ENCODE assay signal across 18 cellular contexts in genomic region chr16:52741386-52741785, GRCh38.
"Had no signal": no experiment of that assay in that cellular context is flagged by ENCODE, and none has a peak within 500 bp of the region (broad histone marks: within the 10 kb centered on the region; RNA-seq: fewer than 3 reads in every experiment).

No MANE protein-coding gene starts in this region.

- H3K9me3 ChIP-seq: gastroesophageal sphincter, psoas muscle, right lobe of liver, transverse colon had no signal

- H3K27ac ChIP-seq: gastroesophageal sphincter, psoas muscle, transverse colon had no signal

- H3K4me1 ChIP-seq: gastroesophageal sphincter, psoas muscle, transverse colon had no signal

- H3K27me3 ChIP-seq: right lobe of liver, transverse colon had no signal

- H3K27me3 Mint-ChIP-seq: activated B cell treated with CpG ODN at 0.5 μM for 24 hours had no signal

- H3K27ac Mint-ChIP-seq: activated B cell treated with CpG ODN at 0.5 μM for 24 hours; activated naive CD8-positive, alpha-beta T cell treated with anti-CD3 and anti-CD28 coated beads, Interleukin-2, amount 50 U/mL, for 24 hours; nephron had no signal

- H3K4me3 Mint-ChIP-seq: activated B cell treated with CpG ODN at 0.5 μM for 24 hours; activated naive CD8-positive, alpha-beta T cell treated with anti-CD3 and anti-CD28 coated beads, Interleukin-2, amount 50 U/mL, for 24 hours; nephron had no signal

- ATAC-seq: activated naive CD8-positive, alpha-beta T cell treated with anti-CD3 and anti-CD28 coated beads, Interleukin-2, amount 50 U/mL, for 24 hours; gastroesophageal sphincter; psoas muscle; right lobe of liver; stimulated activated naive CD8-positive, alpha-beta T cell treated with anti-CD3 and anti-CD28 coated beads, Interleukin-15, Interleukin-2, amounts not matched to agents 100 U/mL and 50 U/mL, for 24 hours had no signal

- H3K4me1 Mint-ChIP-seq: activated B cell treated with CpG ODN at 0.5 μM for 24 hours; activated naive CD8-positive, alpha-beta T cell treated with anti-CD3 and anti-CD28 coated beads, Interleukin-2, amount 50 U/mL, for 24 hours; nephron had no signal

- H3K9me3 Mint-ChIP-seq: activated naive CD8-positive, alpha-beta T cell treated with anti-CD3 and anti-CD28 coated beads, Interleukin-2, amount 50 U/mL, for 24 hours; nephron had no signal

- DNase-seq: activated B cell treated with CpG ODN at 0.5 μM for 24 hours; activated CD4-positive, alpha-beta T cell treated with anti-CD3 and anti-CD28 coated beads for 48 hours; activated CD8-positive, alpha-beta memory T cell treated with anti-CD3 and anti-CD28 coated beads for 24 hours; activated naive CD4-positive, alpha-beta T cell treated with Interleukin-2 at 50 U/mL for 16 hours; activated naive CD8-positive, alpha-beta T cell treated with anti-CD3 and anti-CD28 coated beads, Interleukin-2, amount 50 U/mL, for 24 hours; aorta; dermis blood vessel endothelial cell; erythroblast; psoas muscle; right lobe of liver; stimulated activated CD4-positive, alpha-beta T cell treated with anti-CD3 and anti-CD28 coated beads, Interleukin-4, amount 100 ng/mL, for 4 hours; stimulated activated CD8-positive, alpha-beta memory T cell treated with anti-CD3 and anti-CD28 coated beads, Interleukin-4, amount 100 ng/mL, for 48 hours; stimulated activated naive CD8-positive, alpha-beta T cell treated with anti-CD3 and anti-CD28 coated beads, Interleukin-15, Interleukin-2, amounts not matched to agents 100 U/mL and 50 U/mL, for 24 hours; T-helper 2 cell; transverse colon had no signal

- H3K36me3 ChIP-seq: gastroesophageal sphincter, right lobe of liver, transverse colon had no signal

- H3K4me3 ChIP-seq: gastroesophageal sphincter, psoas muscle, right lobe of liver, smooth muscle cell, transverse colon had no signal
